16 cellular contexts compared by ENCODE assay signal in the genomic region with DNA sequence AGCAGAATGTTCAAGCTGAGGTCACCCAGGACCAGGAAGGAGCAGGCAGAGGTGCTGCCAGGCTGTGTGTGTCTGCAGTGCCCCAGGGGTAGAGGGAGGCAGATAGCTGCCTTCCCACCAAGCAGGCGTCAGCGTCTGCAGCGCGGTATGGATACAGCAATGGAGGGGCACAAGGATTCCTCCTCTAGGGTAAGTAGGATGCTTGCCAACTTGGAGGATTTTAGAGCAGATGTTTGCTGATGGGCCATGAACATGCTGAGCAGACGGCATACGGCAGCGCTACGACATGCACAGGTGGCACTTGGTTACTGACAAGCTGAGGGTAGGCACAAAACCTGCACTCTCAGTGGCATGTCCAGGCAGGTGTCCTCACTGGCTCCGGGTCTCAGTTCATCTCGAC.
"Had no signal": no experiment of that assay in that cellular context is flagged by ENCODE, and none has a peak within 500 bp of the region (broad histone marks: within the 10 kb centered on the region; RNA-seq: fewer than 3 reads in every experiment).

No MANE protein-coding gene starts in this region.

- FAIRE-seq: keratinocyte, small intestine had no signal

- H2AFZ ChIP-seq: parathyroid adenoma had no signal

- H3K9ac ChIP-seq: parathyroid adenoma had no signal

- H3K27ac ChIP-seq: cardiac muscle cell, colonic mucosa, heart right ventricle, parathyroid adenoma, tibial nerve had no signal

- H3K4me1 ChIP-seq: colonic mucosa, heart right ventricle, parathyroid adenoma, tibial nerve had no signal

- H3K36me3 ChIP-seq: cardiac muscle cell, colonic mucosa, heart right ventricle had no signal

- ATAC-seq: heart right ventricle; left ventricle myocardium superior; stimulated activated memory B cell treated with anti-CD40 and anti-IgM and Interleukin-4, amounts not matched to agents 10 μg/mL and 1 μg/mL and 100 μg/mL, for 72 hours had no signal

- H3K27me3 ChIP-seq: cardiac muscle cell, colonic mucosa, heart right ventricle, tibial nerve had no signal

- H3K9me3 ChIP-seq: colonic mucosa, tibial nerve had no signal

- DNase-seq: activated B cell treated with CpG ODN at 0.5 μM for 24 hours; activated CD4-positive, alpha-beta T cell treated with anti-CD3 and anti-CD28 coated beads, Interleukin-2, amount 10 ng/mL, durations not matched to agents 7 days and 5 days; activated CD8-positive, alpha-beta memory T cell treated with anti-CD3 and anti-CD28 coated beads for 24 hours; activated naive CD4-positive, alpha-beta T cell treated with anti-CD3 and anti-CD28 coated beads, Interleukin-2, amount 10 ng/mL, durations not matched to agents 7 days and 5 days; colonic mucosa; foreskin melanocyte; heart right ventricle; left ventricle myocardium superior; mesenchymal stem cell; retina; small intestine had no signal

- H3K4me3 ChIP-seq: cardiac muscle cell, colonic mucosa, heart right ventricle, tibial nerve had no signal
